1 cellular context compared by ENCODE assay signal in the genomic region with DNA sequence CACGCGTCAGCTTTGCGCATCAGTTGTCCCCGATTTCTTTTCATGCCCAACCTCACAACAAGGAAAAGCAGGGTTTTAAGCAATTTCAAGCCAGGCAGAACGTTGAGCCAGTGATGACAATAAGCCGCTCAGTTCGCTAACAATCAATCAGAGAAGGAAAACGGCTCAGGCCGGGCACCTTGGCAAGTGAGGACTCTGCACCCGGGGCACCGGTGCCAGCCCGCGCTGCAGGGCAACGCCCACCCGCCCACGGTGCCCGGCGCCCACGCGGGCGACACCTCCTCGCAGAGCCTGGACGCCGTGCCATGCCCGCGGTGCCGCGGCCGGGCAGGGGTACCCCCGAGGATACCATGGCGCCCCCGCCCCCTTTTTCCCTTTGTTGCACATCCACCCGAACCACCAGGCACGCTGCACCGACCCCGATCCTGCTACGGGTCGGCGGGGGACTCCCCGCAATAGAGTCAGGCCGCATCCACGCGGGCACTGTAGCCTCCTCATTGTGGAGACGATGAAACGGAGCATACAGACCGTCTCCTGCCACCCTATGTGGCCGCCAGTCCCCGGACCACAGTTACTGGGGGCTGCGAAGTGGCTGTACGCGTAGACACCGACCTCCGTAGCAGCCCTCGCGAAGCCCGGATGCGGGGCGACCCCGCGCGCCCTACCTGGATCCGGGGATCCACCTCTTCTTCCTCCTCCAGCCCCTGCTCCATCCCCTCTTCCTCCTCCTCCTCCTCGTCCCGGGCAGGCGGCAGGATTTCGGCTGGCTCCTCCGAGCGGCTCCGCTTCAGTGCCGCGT.
TF ChIP-seq lines count a peak whose summit lies in the region.

No MANE protein-coding gene starts in this region.

TF ChIP-seq in K562, 482 proteins besides CTCF, POLR2A, EP300 and RAD21 (continued from another document and continues in another):
- 0 out of 2 replicates have a peak, but pooled peaks have one; percentile 10 for TF ChIP-seq ZBTB2 (IDR thresholded peaks at IDR 0.05)
- 0 out of 2 replicates have a peak, but pooled peaks have one; percentile 15 for TF ChIP-seq CREB1 (IDR thresholded peaks at IDR 0.05)
- no peak for TF ChIP-seq CREB1 (CRISPR knock-in tag; IDR thresholded peaks at IDR 0.05)
- no peak for TF ChIP-seq SPI1 (IDR thresholded peaks at IDR 0.05; ENCODE audit: borderline replicate concordance, low read depth, low read length)
- no peak for TF ChIP-seq ATF6 (CRISPR knock-in tag; IDR thresholded peaks at IDR 0.05)
- no peak for TF ChIP-seq ZNF12 (CRISPR knock-in tag; IDR thresholded peaks at IDR 0.05)
- no peak for TF ChIP-seq MYBL2 (IDR thresholded peaks at IDR 0.05; ENCODE audit: low read depth)
- TF ChIP-seq MYBL2 (CRISPR knock-in tag; IDR thresholded peaks at IDR 0.05; ENCODE audit: borderline replicate concordance): no peak
- TF ChIP-seq HOMEZ (CRISPR knock-in tag; IDR thresholded peaks at IDR 0.05): no peak
- no peak for TF ChIP-seq NR1H2 (CRISPR knock-in tag; IDR thresholded peaks at IDR 0.05)
- TF ChIP-seq BRF1 (IDR thresholded peaks at IDR 0.05; ENCODE audit: borderline replicate concordance, extremely low read depth, insufficient read length): no peak
- 0 out of 2 replicates have a peak, but pooled peaks have one; percentile 38 for TF ChIP-seq ZNF431 (CRISPR knock-in tag; IDR thresholded peaks at IDR 0.05)
- TF ChIP-seq, protein P1, sequence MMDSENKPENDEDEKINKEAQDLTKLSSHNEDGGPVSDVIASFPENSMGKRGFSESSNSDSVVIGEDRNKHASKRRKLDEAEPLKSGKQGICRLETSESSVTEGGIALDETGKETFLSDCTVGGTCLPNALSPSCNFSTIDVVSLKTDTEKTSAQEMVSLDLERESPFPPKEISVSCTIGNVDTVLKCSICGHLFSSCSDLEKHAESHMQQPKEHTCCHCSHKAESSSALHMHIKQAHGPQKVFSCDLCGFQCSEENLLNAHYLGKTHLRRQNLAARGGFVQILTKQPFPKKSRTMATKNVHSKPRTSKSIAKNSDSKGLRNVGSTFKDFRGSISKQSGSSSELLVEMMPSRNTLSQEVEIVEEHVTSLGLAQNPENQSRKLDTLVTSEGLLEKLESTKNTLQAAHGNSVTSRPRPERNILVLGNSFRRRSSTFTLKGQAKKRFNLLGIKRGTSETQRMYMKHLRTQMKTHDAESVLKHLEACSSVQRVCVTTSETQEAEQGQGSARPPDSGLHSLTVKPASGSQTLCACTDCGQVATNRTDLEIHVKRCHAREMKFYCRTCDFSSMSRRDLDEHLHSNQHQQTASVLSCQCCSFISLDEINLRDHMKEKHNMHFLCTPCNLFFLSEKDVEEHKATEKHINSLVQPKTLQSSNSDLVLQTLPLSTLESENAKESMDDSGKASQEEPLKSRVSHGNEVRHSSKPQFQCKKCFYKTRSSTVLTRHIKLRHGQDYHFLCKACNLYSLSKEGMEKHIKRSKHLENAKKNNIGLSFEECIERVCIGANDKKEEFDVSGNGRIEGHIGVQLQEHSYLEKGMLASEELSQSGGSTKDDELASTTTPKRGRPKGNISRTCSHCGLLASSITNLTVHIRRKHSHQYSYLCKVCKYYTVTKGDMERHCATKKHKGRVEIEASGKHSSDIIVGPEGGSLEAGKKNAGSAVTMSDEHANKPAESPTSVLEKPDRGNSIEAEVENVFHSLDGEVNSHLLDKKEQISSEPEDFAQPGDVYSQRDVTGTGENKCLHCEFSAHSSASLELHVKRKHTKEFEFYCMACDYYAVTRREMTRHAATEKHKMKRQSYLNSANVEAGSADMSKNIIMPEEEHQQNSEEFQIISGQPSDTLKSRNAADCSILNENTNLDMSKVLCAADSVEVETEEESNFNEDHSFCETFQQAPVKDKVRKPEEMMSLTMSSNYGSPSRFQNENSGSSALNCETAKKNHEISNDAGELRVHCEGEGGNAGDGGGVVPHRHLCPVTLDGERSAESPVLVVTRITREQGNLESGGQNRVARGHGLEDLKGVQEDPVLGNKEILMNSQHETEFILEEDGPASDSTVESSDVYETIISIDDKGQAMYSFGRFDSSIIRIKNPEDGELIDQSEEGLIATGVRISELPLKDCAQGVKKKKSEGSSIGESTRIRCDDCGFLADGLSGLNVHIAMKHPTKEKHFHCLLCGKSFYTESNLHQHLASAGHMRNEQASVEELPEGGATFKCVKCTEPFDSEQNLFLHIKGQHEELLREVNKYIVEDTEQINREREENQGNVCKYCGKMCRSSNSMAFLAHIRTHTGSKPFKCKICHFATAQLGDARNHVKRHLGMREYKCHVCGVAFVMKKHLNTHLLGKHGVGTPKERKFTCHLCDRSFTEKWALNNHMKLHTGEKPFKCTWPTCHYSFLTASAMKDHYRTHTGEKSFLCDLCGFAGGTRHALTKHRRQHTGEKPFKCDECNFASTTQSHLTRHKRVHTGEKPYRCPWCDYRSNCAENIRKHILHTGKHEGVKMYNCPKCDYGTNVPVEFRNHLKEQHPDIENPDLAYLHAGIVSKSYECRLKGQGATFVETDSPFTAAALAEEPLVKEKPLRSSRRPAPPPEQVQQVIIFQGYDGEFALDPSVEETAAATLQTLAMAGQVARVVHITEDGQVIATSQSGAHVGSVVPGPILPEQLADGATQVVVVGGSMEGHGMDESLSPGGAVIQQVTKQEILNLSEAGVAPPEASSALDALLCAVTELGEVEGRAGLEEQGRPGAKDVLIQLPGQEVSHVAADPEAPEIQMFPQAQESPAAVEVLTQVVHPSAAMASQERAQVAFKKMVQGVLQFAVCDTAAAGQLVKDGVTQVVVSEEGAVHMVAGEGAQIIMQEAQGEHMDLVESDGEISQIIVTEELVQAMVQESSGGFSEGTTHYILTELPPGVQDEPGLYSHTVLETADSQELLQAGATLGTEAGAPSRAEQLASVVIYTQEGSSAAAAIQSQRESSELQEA (IDR thresholded peaks at IDR 0.05; ENCODE audit: low read depth): peak; percentile 38; the same call in 1 of the 2 replicates
- TF ChIP-seq SMC3 (conservative IDR thresholded peaks at IDR 0.05; ENCODE audit: insufficient read depth, low read depth, low read length): no peak
- 0 out of 2 replicates have a peak, but pooled peaks have one; percentile 17 for TF ChIP-seq GATAD2A (IDR thresholded peaks at IDR 0.05)
- TF ChIP-seq, protein P2, sequence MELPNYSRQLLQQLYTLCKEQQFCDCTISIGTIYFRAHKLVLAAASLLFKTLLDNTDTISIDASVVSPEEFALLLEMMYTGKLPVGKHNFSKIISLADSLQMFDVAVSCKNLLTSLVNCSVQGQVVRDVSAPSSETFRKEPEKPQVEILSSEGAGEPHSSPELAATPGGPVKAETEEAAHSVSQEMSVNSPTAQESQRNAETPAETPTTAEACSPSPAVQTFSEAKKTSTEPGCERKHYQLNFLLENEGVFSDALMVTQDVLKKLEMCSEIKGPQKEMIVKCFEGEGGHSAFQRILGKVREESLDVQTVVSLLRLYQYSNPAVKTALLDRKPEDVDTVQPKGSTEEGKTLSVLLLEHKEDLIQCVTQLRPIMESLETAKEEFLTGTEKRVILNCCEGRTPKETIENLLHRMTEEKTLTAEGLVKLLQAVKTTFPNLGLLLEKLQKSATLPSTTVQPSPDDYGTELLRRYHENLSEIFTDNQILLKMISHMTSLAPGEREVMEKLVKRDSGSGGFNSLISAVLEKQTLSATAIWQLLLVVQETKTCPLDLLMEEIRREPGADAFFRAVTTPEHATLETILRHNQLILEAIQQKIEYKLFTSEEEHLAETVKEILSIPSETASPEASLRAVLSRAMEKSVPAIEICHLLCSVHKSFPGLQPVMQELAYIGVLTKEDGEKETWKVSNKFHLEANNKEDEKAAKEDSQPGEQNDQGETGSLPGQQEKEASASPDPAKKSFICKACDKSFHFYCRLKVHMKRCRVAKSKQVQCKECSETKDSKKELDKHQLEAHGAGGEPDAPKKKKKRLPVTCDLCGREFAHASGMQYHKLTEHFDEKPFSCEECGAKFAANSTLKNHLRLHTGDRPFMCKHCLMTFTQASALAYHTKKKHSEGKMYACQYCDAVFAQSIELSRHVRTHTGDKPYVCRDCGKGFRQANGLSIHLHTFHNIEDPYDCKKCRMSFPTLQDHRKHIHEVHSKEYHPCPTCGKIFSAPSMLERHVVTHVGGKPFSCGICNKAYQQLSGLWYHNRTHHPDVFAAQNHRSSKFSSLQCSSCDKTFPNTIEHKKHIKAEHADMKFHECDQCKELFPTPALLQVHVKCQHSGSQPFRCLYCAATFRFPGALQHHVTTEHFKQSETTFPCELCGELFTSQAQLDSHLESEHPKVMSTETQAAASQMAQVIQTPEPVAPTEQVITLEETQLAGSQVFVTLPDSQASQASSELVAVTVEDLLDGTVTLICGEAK (IDR thresholded peaks at IDR 0.05): 0 out of 2 replicates have a peak, but pooled peaks have one; percentile 30
- TF ChIP-seq, protein P2 (CRISPR knock-in tag; IDR thresholded peaks at IDR 0.05): no peak
- TF ChIP-seq ZNF551 (CRISPR knock-in tag; IDR thresholded peaks at IDR 0.05): no peak
- TF ChIP-seq CXXC5 (CRISPR knock-in tag; IDR thresholded peaks at IDR 0.05): no peak
- TF ChIP-seq ELF2 (CRISPR knock-in tag; IDR thresholded peaks at IDR 0.05): no peak
- no peak for TF ChIP-seq ETV5 (CRISPR knock-in tag; IDR thresholded peaks at IDR 0.05; ENCODE audit: low read depth)
- 0 out of 2 replicates have a peak, but pooled peaks have one; percentile 4 for TF ChIP-seq PTBP1 (IDR thresholded peaks at IDR 0.05; ENCODE audit: low read depth, low read length)
- no peak for TF ChIP-seq POLR3A (IDR thresholded peaks at IDR 0.05; ENCODE audit: borderline replicate concordance, extremely low read depth, insufficient read depth, insufficient read length)
- TF ChIP-seq CBX8 (IDR thresholded peaks at IDR 0.05; ENCODE audit: borderline replicate concordance, extremely low read depth, low read depth, low read length, poor library complexity, severe bottlenecking): no peak
- no peak for TF ChIP-seq TAF9B (IDR thresholded peaks at IDR 0.05; ENCODE audit: partially characterized antibody)
- TF ChIP-seq ZKSCAN3 (CRISPR knock-in tag; IDR thresholded peaks at IDR 0.05): no peak
- peak; percentile 37 for TF ChIP-seq MAX (CRISPR knock-in tag; IDR thresholded peaks at IDR 0.05)
- no peak for TF ChIP-seq TRIM24 (IDR thresholded peaks at IDR 0.05)
- peak; percentile 98 for TF ChIP-seq HNRNPL (IDR thresholded peaks at IDR 0.05; ENCODE audit: low read depth, low read length)
- TF ChIP-seq NR2F6 (CRISPR knock-in tag; IDR thresholded peaks at IDR 0.05): no peak
- no peak for TF ChIP-seq PHTF2 (CRISPR knock-in tag; IDR thresholded peaks at IDR 0.05)
- TF ChIP-seq XRCC5 (IDR thresholded peaks at IDR 0.05; ENCODE audit: low read depth, low read length): no peak
